ENCODE assay signal across 8 cellular contexts in the genomic region with DNA sequence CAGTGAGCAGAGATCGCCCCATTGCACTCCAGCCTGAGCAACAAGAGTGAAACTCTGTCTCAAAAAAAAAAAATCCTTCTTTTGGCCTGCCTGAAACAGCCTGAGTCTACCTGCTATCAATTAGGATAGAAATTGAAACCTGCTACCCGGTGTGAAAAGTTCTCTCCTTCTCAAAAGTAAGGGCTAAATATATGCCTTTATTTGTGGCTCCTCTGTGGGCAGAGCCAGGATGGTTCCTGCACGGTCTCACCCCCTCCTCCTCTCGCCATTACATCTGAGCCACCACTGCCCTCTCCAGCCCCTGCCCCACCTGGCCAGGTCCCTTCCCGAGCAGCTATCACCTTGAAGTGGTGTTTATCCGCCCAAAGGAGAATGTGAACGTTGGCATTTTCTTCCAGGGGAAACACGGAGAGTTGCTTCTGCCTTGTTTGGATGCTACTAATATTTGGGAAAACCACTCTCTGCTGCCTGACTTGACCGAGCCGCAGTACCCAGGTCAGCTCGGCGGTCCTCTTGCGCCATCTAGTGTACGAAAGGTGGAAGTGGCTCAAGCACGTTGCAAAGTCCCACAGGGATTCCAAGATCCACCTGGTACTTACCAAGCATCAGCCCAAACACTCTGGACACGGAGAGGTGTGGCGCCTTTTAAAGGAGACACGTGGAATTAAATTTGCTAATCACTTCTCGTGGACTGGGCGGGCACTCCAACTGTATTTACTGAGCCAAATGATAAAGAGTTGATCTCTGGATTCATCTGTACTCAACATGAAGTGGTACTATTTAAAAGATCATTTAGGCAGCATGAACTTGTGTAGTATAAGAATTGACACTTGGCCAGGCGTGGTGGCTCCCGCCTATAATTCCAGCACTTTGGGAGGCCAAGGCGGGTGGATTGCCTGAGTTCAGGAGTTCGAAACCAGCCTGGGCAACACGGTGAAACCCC. TPM values are rescaled to one million over a fixed set of nuclear protein-coding genes. Genes with fewer than 3 reads are reported as not detected.
DNase-seq lines count a peak whose midpoint lies in the region; ATAC-seq and TF ChIP-seq lines count a peak whose summit lies in the region.

No MANE protein-coding gene starts in this region.

- no peaks in the 10 kb centered on the region for H3K27me3 Mint-ChIP-seq in osteocyte (ENCODE audit: unreplicated experiment)

- DNase-seq in MG63, result peak; percentile 48
- DNase-seq in SHP77 treated with DMSO at 0.1 percent for 48 hours (lab: John Stamatoyannopoulos, UW), result peak; percentile 49
- peak; percentile 47 for DNase-seq in activated effector memory CD4-positive, alpha-beta T cell treated with Interleukin-2 at 50 U/mL for 16 hours
- DNase-seq in osteocyte (ENCODE audit: extremely low spot score, unreplicated experiment), result no peak
- peak; percentile 51 to 68 for DNase-seq in tibial nerve (ENCODE audit: low spot score in 2 of 2)

- H3K4me3 ChIP-seq in MG63 (no peak overlapping the region), gastroesophageal sphincter (no peak overlapping the region), tibial nerve (peak overlapping the region in 1 of 4 donors; percentile 18)

- WGBS in gastroesophageal sphincter (ENCODE audit: low coverage in 1 of 2), 2 donors, result 44 to 46% methylated on average over 9 of the region's 25 CpGs
- WGBS in tibial nerve, 2 donors, result 22 to 24% methylated on average over 25 of the region's 25 CpGs

- H3K4me1 Mint-ChIP-seq in osteocyte (ENCODE audit: unreplicated experiment), result peaks cover 5% of the 10 kb centered on the region

- no peak overlapping the region for H3K4me3 Mint-ChIP-seq in osteocyte (ENCODE audit: unreplicated experiment)

- H3K27me3 ChIP-seq in MG63 (no peaks in the 10 kb centered on the region), gastroesophageal sphincter (no peaks in the 10 kb centered on the region), tibial nerve (no peaks in the 10 kb centered on the region)

- peak; percentile 76 for ATAC-seq in GM19463 (IDR thresholded peaks at IDR 0.05; ENCODE audit: unreplicated experiment)
- peak; percentile 88 for ATAC-seq in gastroesophageal sphincter

- no peaks in the 10 kb centered on the region for H3K9me3 ChIP-seq in MG63
- no peaks in the 10 kb centered on the region for H3K9me3 ChIP-seq in gastroesophageal sphincter
- H3K9me3 ChIP-seq in tibial nerve, result no peaks in the 10 kb centered on the region

- TF ChIP-seq POLR2A in gastroesophageal sphincter (IDR thresholded peaks at IDR 0.05), result no peak
- no peak for TF ChIP-seq POLR2A in tibial nerve (IDR thresholded peaks at IDR 0.05)

- TF ChIP-seq CTCF in C4-2B (conservative IDR thresholded peaks at IDR 0.05) (peak; percentile 94), gastroesophageal sphincter (IDR thresholded peaks at IDR 0.05) (peak; percentile 88 to 96 (median 93)), osteocyte (IDR thresholded peaks at IDR 0.05) (peak; percentile 94), tibial nerve (IDR thresholded peaks at IDR 0.05) (peak; percentile 91 to 93 (median 93))

- TF ChIP-seq EP300 in gastroesophageal sphincter (IDR thresholded peaks at IDR 0.05) (no peak), tibial nerve (IDR thresholded peaks at IDR 0.05) (peak in 1 of 2 donors; percentile 45)

- H3K36me3 ChIP-seq in MG63 (no peaks in the 10 kb centered on the region), gastroesophageal sphincter (peaks cover 0 to under 1% of the 10 kb centered on the region in 2 donors), tibial nerve (peaks cover 0 to 3% (median 0%) of the 10 kb centered on the region in 3 donors)

- H3K27ac ChIP-seq in C4-2B (no peak overlapping the region), gastroesophageal sphincter (no peak overlapping the region), tibial nerve (no peak overlapping the region)

- H3K9me3 Mint-ChIP-seq in osteocyte (ENCODE audit: unreplicated experiment), result no peaks in the 10 kb centered on the region

- no peaks in the 10 kb centered on the region for H3K36me3 Mint-ChIP-seq in osteocyte (ENCODE audit: unreplicated experiment)

- H3K4me1 ChIP-seq in gastroesophageal sphincter, result peaks cover 0 to 13% (median 5%) of the 10 kb centered on the region in 3 donors
- peaks cover 0 to 4% (median 0%) of the 10 kb centered on the region in 4 donors for H3K4me1 ChIP-seq in tibial nerve

- H3K27ac Mint-ChIP-seq in osteocyte (ENCODE audit: unreplicated experiment), result no peak overlapping the region

RNA-seq across cellular contexts. Expression of a gene that starts 31.9 kb away (rescaled TPM):
- total RNA-seq in MG63 (2014; rRNA removed; shearing (Covaris generic); ENCODE audit: low replicate concordance), result 7.6 and 12.1 TPM in 2 replicates
- total RNA-seq in gastroesophageal sphincter (10 to 100 TPM; 11.2 to 34.2 (median 15.2) TPM), osteocyte (16.4 and 16.6 TPM in 2 replicates), tibial nerve (10 to 100 TPM; 27.6 to 41.1 (median 31.1) TPM)

RNA-seq across cellular contexts. Expression of a gene that starts 41.4 kb away (rescaled TPM):
- 139 and 172 TPM in 2 replicates for total RNA-seq in MG63 (2014; rRNA removed; shearing (Covaris generic); ENCODE audit: low replicate concordance)
- 100 to 1,000 TPM in 3 of 4 donors, 10 to 100 TPM in 1; 65.6 to 192 (median 138) TPM for total RNA-seq in gastroesophageal sphincter
- total RNA-seq in osteocyte, result 17.2 and 18.0 TPM in 2 replicates
- total RNA-seq in tibial nerve, result 100 to 1,000 TPM; 159 to 406 (median 222) TPM
